In the genomic region with DNA sequence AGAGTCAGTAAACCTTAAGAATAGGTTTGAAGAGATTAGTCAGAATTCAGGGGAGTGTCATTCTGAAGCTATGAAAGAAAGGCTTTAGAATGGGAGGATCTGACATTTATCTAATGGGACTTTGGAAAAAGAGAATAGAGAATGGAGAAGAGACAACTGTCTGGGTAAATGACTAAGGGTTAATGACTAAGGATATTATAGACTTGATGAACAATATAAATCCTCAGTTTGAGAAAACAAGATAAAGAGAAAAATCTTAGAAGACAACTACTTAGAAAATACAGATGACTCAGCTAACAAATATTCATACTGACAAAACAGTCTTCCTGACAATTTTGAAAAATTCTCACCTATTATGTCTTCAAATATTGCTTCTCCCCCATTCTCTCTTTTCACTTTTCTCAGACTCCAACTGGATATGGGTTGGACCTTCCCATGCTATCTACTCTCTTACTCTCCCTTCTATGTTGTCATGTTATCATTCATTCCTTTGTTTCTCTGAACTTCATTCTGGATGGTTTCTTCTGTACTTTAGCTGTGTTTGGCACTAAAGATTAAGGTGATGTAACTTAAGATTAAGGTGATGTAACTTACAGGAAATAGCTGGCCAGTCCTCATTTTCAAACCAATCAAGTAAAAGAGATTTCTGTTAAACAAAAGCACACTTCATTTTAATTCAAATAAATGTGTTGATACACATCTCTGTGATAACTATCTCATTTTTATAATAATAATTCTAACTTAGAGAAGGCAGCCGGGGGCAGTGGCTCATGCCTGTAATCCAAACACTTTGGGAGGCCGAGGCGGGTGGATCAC, we compare ENCODE assay signal across 11 cellular contexts. TPM values are rescaled to one million over a fixed set of nuclear protein-coding genes. Genes with fewer than 3 reads are reported as not detected.
DNase-seq lines count a peak whose midpoint lies in the region; ATAC-seq and TF ChIP-seq lines count a peak whose summit lies in the region.
"Had no signal": no experiment of that assay in that cellular context is flagged by ENCODE, and none has a peak within 500 bp of the region (broad histone marks: within the 10 kb centered on the region; RNA-seq: fewer than 3 reads in every experiment).

No MANE protein-coding gene starts in this region.

- H3K36me3 ChIP-seq in gastrocnemius medialis (no peaks in the 10 kb centered on the region), mucosa of descending colon (ENCODE audit: low read depth) (no peaks in the 10 kb centered on the region)
- H3K36me3 ChIP-seq: right atrium auricular region, thoracic aorta had no signal

- no peak for TF ChIP-seq POLR2A in gastrocnemius medialis (IDR thresholded peaks at IDR 0.05)

- H3K27ac Mint-ChIP-seq in activated CD4-positive, alpha-beta T cell treated with anti-CD3 and anti-CD28 coated beads, Interleukin-2, amount 10 ng/mL, durations not matched to agents 7 days and 5 days = peak overlapping the region; percentile 70

- peaks cover 36% of the 10 kb centered on the region for H3K4me1 Mint-ChIP-seq in activated CD4-positive, alpha-beta T cell treated with anti-CD3 and anti-CD28 coated beads, Interleukin-2, amount 10 ng/mL, durations not matched to agents 7 days and 5 days

- H3K9me3 Mint-ChIP-seq in activated CD4-positive, alpha-beta T cell treated with anti-CD3 and anti-CD28 coated beads, Interleukin-2, amount 10 ng/mL, durations not matched to agents 7 days and 5 days = no peaks in the 10 kb centered on the region

- H3K4me3 ChIP-seq in cardiac fibroblast (replicated peaks in 1 of 2; ENCODE audit: low read depth in 2 of 2, low read length in 2 of 2) = peak overlapping the region in 1 of 2 donors; percentile 5
- no peak overlapping the region for H3K4me3 ChIP-seq in gastrocnemius medialis
- no peak overlapping the region for H3K4me3 ChIP-seq in mucosa of descending colon
- H3K4me3 ChIP-seq: right atrium auricular region had no signal

- no peaks in the 10 kb centered on the region for H3K27me3 Mint-ChIP-seq in activated CD4-positive, alpha-beta T cell treated with anti-CD3 and anti-CD28 coated beads, Interleukin-2, amount 10 ng/mL, durations not matched to agents 7 days and 5 days

- peaks cover 36 to 37% of the 10 kb centered on the region in 2 donors for H3K4me1 ChIP-seq in gastrocnemius medialis
- no peaks in the 10 kb centered on the region for H3K4me1 ChIP-seq in mucosa of descending colon (ENCODE audit: low read depth)

- intact Hi-C loops in gastrocnemius medialis (cut with DNase I; ENCODE audit: low total_unique reads) (no loop called here), mucosa of descending colon (cut with DNase I, micrococcal nuclease) (no loop called here)

- H3K27ac ChIP-seq in gastrocnemius medialis = peak overlapping the region; percentile 51 to 71 (median 66)
- H3K27ac ChIP-seq: right atrium auricular region had no signal

- H3K9me3 ChIP-seq in gastrocnemius medialis = no peaks in the 10 kb centered on the region
- H3K9me3 ChIP-seq in mucosa of descending colon = no peaks in the 10 kb centered on the region
- H3K9me3 ChIP-seq: BE2C, right atrium auricular region, thoracic aorta had no signal

- no peak for TF ChIP-seq CTCF in cardiac fibroblast (IDR thresholded peaks at IDR 0.05; ENCODE audit: low read depth, low read length)
- no peak for TF ChIP-seq CTCF in gastrocnemius medialis (IDR thresholded peaks at IDR 0.05 in 4 of 5, conservative IDR thresholded peaks at IDR 0.05 in 1 of 5)
- TF ChIP-seq CTCF in mucosa of descending colon (IDR thresholded peaks at IDR 0.05) = no peak

- CTCF ChIA-PET in activated CD4-positive, alpha-beta T cell treated with anti-CD3 and anti-CD28 coated beads, Interleukin-2, amount 10 ng/mL, durations not matched to agents 7 days and 5 days (lab: Charles Lee) = interaction anchor here (0.6 to 3.3 kb wide), 4 partner anchors 20 to 137 kb away, joined by 3 to 12 read pairs (median 6); a partner anchor contains a TSS

- no peak overlapping the region for H3K4me3 Mint-ChIP-seq in activated CD4-positive, alpha-beta T cell treated with anti-CD3 and anti-CD28 coated beads, Interleukin-2, amount 10 ng/mL, durations not matched to agents 7 days and 5 days

- in situ Hi-C loops in gastrocnemius medialis (cut with MboI; ENCODE audit: low sequenced_read_pairs in 4 of 4) = no loop called here

- no peak for DNase-seq in activated CD4-positive, alpha-beta T cell treated with anti-CD3 and anti-CD28 coated beads, Interleukin-2, amount 10 ng/mL, durations not matched to agents 7 days and 5 days
- DNase-seq in activated CD4-positive, alpha-beta T cell treated with anti-CD3 and anti-CD28 coated beads, Interleukin-2, amount 50 U/mL, for 4 hours = no peak
- peak; percentile 93 for DNase-seq in OCI-M1 (lab: John Stamatoyannopoulos, UW)
- peak; percentile 59 to 85 for DNase-seq in cardiac fibroblast (ENCODE audit: low read depth in 2 of 2)
- no peak for DNase-seq in gastrocnemius medialis
- DNase-seq in NCI-H345 (lab: John Stamatoyannopoulos, UW) = no peak
- DNase-seq in mucosa of descending colon = no peak
- DNase-seq: BE2C had no signal

- POLR2A ChIA-PET in activated CD4-positive, alpha-beta T cell treated with anti-CD3 and anti-CD28 coated beads, Interleukin-2, amount 10 ng/mL, durations not matched to agents 7 days and 5 days (lab: Charles Lee) = no interaction called here

- peaks cover 13% of the 10 kb centered on the region for H3K36me3 Mint-ChIP-seq in activated CD4-positive, alpha-beta T cell treated with anti-CD3 and anti-CD28 coated beads, Interleukin-2, amount 10 ng/mL, durations not matched to agents 7 days and 5 days (ENCODE audit: low read depth)

- H3K27me3 ChIP-seq in gastrocnemius medialis = no peaks in the 10 kb centered on the region
- H3K27me3 ChIP-seq: BE2C, right atrium auricular region had no signal

- ATAC-seq in gastrocnemius medialis = peak in 1 of 2 donors; percentile 26
- no peak for ATAC-seq in GM19324 (IDR thresholded peaks at IDR 0.05; ENCODE audit: low FRiP score, unreplicated experiment)
- no peak for ATAC-seq in mucosa of descending colon

RNA-seq across cellular contexts. Expression of a gene that starts 20.3 kb away (rescaled TPM):
- 10 to 100 TPM; 54.0 to 55.4 TPM for total RNA-seq in activated CD4-positive, alpha-beta T cell treated with anti-CD3 and anti-CD28 coated beads, Interleukin-2, amount 10 ng/mL, durations not matched to agents 7 days and 5 days
- 10 to 100 TPM; 26.5 to 41.6 (median 36.2) TPM for total RNA-seq in gastrocnemius medialis
- total RNA-seq in mucosa of descending colon = 100 to 1,000 TPM in 1 of 3 donors, 10 to 100 TPM in 2; 71.2 to 172 (median 88.0) TPM

Comparison
In these comparisons a context has a peak if more than half of its experiments do, and no peak if none do; other contexts are left out.
1. DNase-seq: peak in OCI-M1 (single experiment) and cardiac fibroblast (2 of 2); none in activated CD4-positive, alpha-beta T cell treated with anti-CD3 and anti-CD28 coated beads, Interleukin-2, amount 10 ng/mL, durations not matched to agents 7 days and 5 days (single experiment), activated CD4-positive, alpha-beta T cell treated with anti-CD3 and anti-CD28 coated beads, Interleukin-2, amount 50 U/mL, for 4 hours (0 of 2), gastrocnemius medialis (0 of 2), NCI-H345 (single experiment) and mucosa of descending colon (0 of 3).